Comparison of ENCODE assay signal across 14 cellular contexts in the genomic region with DNA sequence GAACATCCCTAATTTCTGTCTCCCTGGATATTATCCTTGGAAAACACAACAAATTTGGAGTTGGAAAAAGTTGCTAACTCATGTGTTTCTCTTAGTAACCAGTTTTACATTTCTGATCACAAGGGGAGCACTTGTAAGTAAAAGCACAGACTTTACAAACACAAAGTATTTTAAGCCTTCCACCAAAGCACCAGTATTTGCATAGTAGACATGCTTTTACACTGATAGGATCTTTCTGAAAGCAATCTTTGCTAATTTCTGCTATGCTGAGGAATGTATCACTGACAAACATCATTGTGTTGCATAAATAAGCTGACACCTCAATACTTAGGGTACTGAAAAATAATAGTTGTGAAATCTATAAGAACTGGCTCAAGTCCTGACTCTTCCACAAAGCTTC.
DNase-seq lines count a peak whose midpoint lies in the region; ATAC-seq and TF ChIP-seq lines count a peak whose summit lies in the region.
"Had no signal": no experiment of that assay in that cellular context is flagged by ENCODE, and none has a peak within 500 bp of the region (broad histone marks: within the 10 kb centered on the region; RNA-seq: fewer than 3 reads in every experiment).

No MANE protein-coding gene starts in this region.

- H2BK15ac ChIP-seq in IMR-90 (ENCODE audit: low read depth, low read length), result no peak overlapping the region

- H3K36me3 Mint-ChIP-seq in nephron (ENCODE audit: low read depth), result peaks cover 17% of the 10 kb centered on the region
- no peaks in the 10 kb centered on the region for H3K36me3 Mint-ChIP-seq in T-helper 2 cell treated with Interferon-gamma antibody and Interleukin-4, amounts not matched to agents 5 μg/mL and 100 μg/mL, for 36 hours (ENCODE audit: low read depth)
- H3K36me3 Mint-ChIP-seq: CD4-positive, CD25-positive, alpha-beta regulatory T cell had no signal

- dilution Hi-C loops in IMR-90 (cut with HindIII; ENCODE audit: low sequenced_read_pairs, unreplicated experiment), result no loop called here

- intact Hi-C loops in IMR-90 (cut with micrococcal nuclease) (loop anchor here (5.0 kb wide), 1 partner anchor 118 kb away; no protein-coding TSS in a partner anchor), heart right ventricle (cut with DNase I) (no loop called here)

- H3K14ac ChIP-seq in IMR-90 (replicated peaks; ENCODE audit: low read depth, low read length), result no peak overlapping the region

- POLR2A ChIA-PET in IMR-90 (lab: Charles Lee; ENCODE audit: unreplicated experiment), result no interaction called here

- H4K5ac ChIP-seq in IMR-90 (ENCODE audit: low read depth, low read length), result no peak overlapping the region; the same call in 1 of the 2 replicates

- H2BK120ac ChIP-seq in IMR-90 (ENCODE audit: low read depth, low read length), result peak overlapping the region; percentile 20; the same call in 1 of the 2 replicates

- H4K20me1 ChIP-seq in IMR-90 (ENCODE audit: insufficient read depth, low read length), result no peaks in the 10 kb centered on the region

- H3K4me2 ChIP-seq in IMR-90 (ENCODE audit: low read depth, low read length), result peak overlapping the region; percentile 5; the same call in 1 of the 2 replicates

- H3K36me3 ChIP-seq in IMR-90 (ENCODE audit: control insufficient read depth, insufficient read depth, low read length) (no peaks in the 10 kb centered on the region), heart right ventricle (peaks cover 0 to 7% (median 0%) of the 10 kb centered on the region in 9 donors)

- H3K4me1 Mint-ChIP-seq in nephron, result peaks cover 4% of the 10 kb centered on the region
- H3K4me1 Mint-ChIP-seq in T-helper 2 cell treated with Interferon-gamma antibody and Interleukin-4, amounts not matched to agents 5 μg/mL and 100 μg/mL, for 36 hours (ENCODE audit: low read depth), result no peaks in the 10 kb centered on the region
- H3K4me1 Mint-ChIP-seq: CD4-positive, CD25-positive, alpha-beta regulatory T cell had no signal

- CTCF ChIA-PET in IMR-90 (lab: Yijun Ruan, JAX), result no interaction called here

- in situ Hi-C loops in IMR-90 (cut with MboI; ENCODE audit: low sequenced_read_pairs), result no loop called here

- H2BK20ac ChIP-seq in IMR-90 (ENCODE audit: low read depth, low read length), result no peak overlapping the region

- H3K18ac ChIP-seq in IMR-90 (ENCODE audit: low read depth, low read length), result peak overlapping the region; percentile 42; the same call in 1 of the 2 replicates

- H3K23ac ChIP-seq in IMR-90 (ENCODE audit: low read depth, low read length), result no peak overlapping the region

- H3K4me3 ChIP-seq in AG10803 (ENCODE audit: low read length) (no peak overlapping the region), IMR-90 (ENCODE audit: insufficient read depth, low read depth, low read length) (no peak overlapping the region), heart right ventricle (no peak overlapping the region)
- H3K4me3 ChIP-seq: MG63 had no signal

- peaks cover 3% of the 10 kb centered on the region for H3K9me3 Mint-ChIP-seq in nephron
- H3K9me3 Mint-ChIP-seq in T-helper 2 cell treated with Interferon-gamma antibody and Interleukin-4, amounts not matched to agents 5 μg/mL and 100 μg/mL, for 36 hours, result no peaks in the 10 kb centered on the region

- 0 out of 2 replicates have a peak, but pooled peaks cover 2% of the 10 kb centered on the region for H3K9me1 ChIP-seq in IMR-90 (ENCODE audit: insufficient read depth, low read length)

- H2AK5ac ChIP-seq in IMR-90 (ENCODE audit: low read depth, low read length), result no peak overlapping the region

- no peak overlapping the region for H3K56ac ChIP-seq in IMR-90 (ENCODE audit: extremely low read depth, insufficient read depth, low read length)

- no peak overlapping the region; the same call in 1 of the 2 replicates for H3K4ac ChIP-seq in IMR-90 (ENCODE audit: low read depth, low read length)

- no peak for TF ChIP-seq RAD21 in IMR-90 (IDR thresholded peaks at IDR 0.05; ENCODE audit: low read length)

- no peaks in the 10 kb centered on the region for H3K9me3 ChIP-seq in IMR-90 (ENCODE audit: control insufficient read depth, insufficient read depth, low read length)
- H3K9me3 ChIP-seq in heart right ventricle, result no peaks in the 10 kb centered on the region
- H3K9me3 ChIP-seq: Caco-2, MG63 had no signal

- H2AK9ac ChIP-seq in IMR-90 (replicated peaks; ENCODE audit: low read depth, low read length, poor library complexity), result no peak overlapping the region

- peak; percentile 79 for DNase-seq in AG10803 (ENCODE audit: low read depth)
- peak; percentile 12 for DNase-seq in IMR-90
- peak; percentile 68 for DNase-seq in fibroblast of gingiva (ENCODE audit: low read depth)
- no peak for DNase-seq in T-helper 2 cell treated with Interferon-gamma antibody and Interleukin-4, amounts not matched to agents 5 μg/mL and 100 μg/mL, for 36 hours (ENCODE audit: low spot score)
- DNase-seq in heart right ventricle, result no peak
- DNase-seq: Caco-2; CD4-positive, CD25-positive, alpha-beta regulatory T cell; DMS153; MG63; NCI-H1092 treated with DMSO at 0.1 percent for 48 hours; NCI-H1694; NCI-H524 had no signal

- H3K79me1 ChIP-seq in IMR-90 (ENCODE audit: low read depth in 1 of 2, low read length in 2 of 2), result peaks cover 4 to 8% of the 10 kb centered on the region in 2 experiments; a peak in 3 of 4 replicates

- no peak overlapping the region for H3K4me3 Mint-ChIP-seq in nephron
- H3K4me3 Mint-ChIP-seq in T-helper 2 cell treated with Interferon-gamma antibody and Interleukin-4, amounts not matched to agents 5 μg/mL and 100 μg/mL, for 36 hours, result no peak overlapping the region
- H3K4me3 Mint-ChIP-seq: CD4-positive, CD25-positive, alpha-beta regulatory T cell had no signal

- H3K27me3 Mint-ChIP-seq in nephron (ENCODE audit: low read depth), result no peaks in the 10 kb centered on the region
- H3K27me3 Mint-ChIP-seq in T-helper 2 cell treated with Interferon-gamma antibody and Interleukin-4, amounts not matched to agents 5 μg/mL and 100 μg/mL, for 36 hours (ENCODE audit: low read depth), result no peaks in the 10 kb centered on the region
- H3K27me3 Mint-ChIP-seq: CD4-positive, CD25-positive, alpha-beta regulatory T cell had no signal

- TF ChIP-seq CTCF in AG10803 (conservative IDR thresholded peaks at IDR 0.05; ENCODE audit: low read length), result 0 out of 2 replicates have a peak, but pooled peaks have one; percentile 8
- TF ChIP-seq CTCF in IMR-90 (conservative IDR thresholded peaks at IDR 0.05; ENCODE audit: low read depth, low read length), result no peak
- no peak for TF ChIP-seq CTCF in nephron (IDR thresholded peaks at IDR 0.05; ENCODE audit: unreplicated experiment in 3 of 3)
- no peak for TF ChIP-seq CTCF in heart right ventricle (IDR thresholded peaks at IDR 0.05)

- BruUV-seq in IMR-90 (replicated peaks; lab: Mats Ljungman, UMichigan), result no TSS peak

- no peak overlapping the region for H4K91ac ChIP-seq in IMR-90 (ENCODE audit: insufficient read depth, low read depth, low read length)

- no peak overlapping the region for H3K9ac ChIP-seq in IMR-90 (ENCODE audit: low read depth, low read length)

- no peak overlapping the region for H4K8ac ChIP-seq in IMR-90 (ENCODE audit: low read depth in 2 of 2, low read length in 2 of 2)

- ATAC-seq in IMR-90 (ENCODE audit: low read depth), result peak; percentile 76
- ATAC-seq in heart right ventricle, result no peak
- no peak for ATAC-seq in GM19455 (IDR thresholded peaks at IDR 0.05; ENCODE audit: unreplicated experiment)

- H3K27ac Mint-ChIP-seq in nephron, result peak overlapping the region; percentile 13 to 52 (median 41)
- no peak overlapping the region for H3K27ac Mint-ChIP-seq in T-helper 2 cell treated with Interferon-gamma antibody and Interleukin-4, amounts not matched to agents 5 μg/mL and 100 μg/mL, for 36 hours
- H3K27ac Mint-ChIP-seq: CD4-positive, CD25-positive, alpha-beta regulatory T cell had no signal

- H3K27me3 ChIP-seq in IMR-90 (ENCODE audit: control insufficient read depth, insufficient read depth, low read length) (no peaks in the 10 kb centered on the region), heart right ventricle (no peaks in the 10 kb centered on the region)
- H3K27me3 ChIP-seq: MG63 had no signal

- peak overlapping the region; percentile 1 for H2BK5ac ChIP-seq in IMR-90 (ENCODE audit: low read depth, low read length, poor library complexity, severe bottlenecking)

- TF ChIP-seq POLR2A in IMR-90 (IDR thresholded peaks at IDR 0.05; ENCODE audit: low read depth, low read length), result no peak

- peaks cover 5% of the 10 kb centered on the region for H3K4me1 ChIP-seq in IMR-90 (ENCODE audit: control insufficient read depth, insufficient read depth, low read length)
- H3K4me1 ChIP-seq in heart right ventricle, result peaks cover 0 to 26% (median 3%) of the 10 kb centered on the region in 9 donors
- H3K4me1 ChIP-seq: Caco-2 had no signal

- no peak overlapping the region for H3K27ac ChIP-seq in IMR-90 (ENCODE audit: insufficient read depth, low read length)
- H3K27ac ChIP-seq in heart right ventricle, result no peak overlapping the region

- no peak overlapping the region for H2AFZ ChIP-seq in IMR-90 (replicated peaks; ENCODE audit: low read length, poor library complexity)

TF ChIP-seq in IMR-90, 13 proteins besides CTCF, POLR2A, EP300 and RAD21 (continues in another document):
- no peak for TF ChIP-seq FOS (IDR thresholded peaks at IDR 0.05; ENCODE audit: low read depth, low read length)
- TF ChIP-seq, protein P1, sequence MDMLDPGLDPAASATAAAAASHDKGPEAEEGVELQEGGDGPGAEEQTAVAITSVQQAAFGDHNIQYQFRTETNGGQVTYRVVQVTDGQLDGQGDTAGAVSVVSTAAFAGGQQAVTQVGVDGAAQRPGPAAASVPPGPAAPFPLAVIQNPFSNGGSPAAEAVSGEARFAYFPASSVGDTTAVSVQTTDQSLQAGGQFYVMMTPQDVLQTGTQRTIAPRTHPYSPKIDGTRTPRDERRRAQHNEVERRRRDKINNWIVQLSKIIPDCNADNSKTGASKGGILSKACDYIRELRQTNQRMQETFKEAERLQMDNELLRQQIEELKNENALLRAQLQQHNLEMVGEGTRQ (IDR thresholded peaks at IDR 0.05; ENCODE audit: low read depth, low read length), result no peak
- no peak for TF ChIP-seq NFE2L2 (IDR thresholded peaks at IDR 0.05; ENCODE audit: low read depth, low read length)
- TF ChIP-seq, protein P2, sequence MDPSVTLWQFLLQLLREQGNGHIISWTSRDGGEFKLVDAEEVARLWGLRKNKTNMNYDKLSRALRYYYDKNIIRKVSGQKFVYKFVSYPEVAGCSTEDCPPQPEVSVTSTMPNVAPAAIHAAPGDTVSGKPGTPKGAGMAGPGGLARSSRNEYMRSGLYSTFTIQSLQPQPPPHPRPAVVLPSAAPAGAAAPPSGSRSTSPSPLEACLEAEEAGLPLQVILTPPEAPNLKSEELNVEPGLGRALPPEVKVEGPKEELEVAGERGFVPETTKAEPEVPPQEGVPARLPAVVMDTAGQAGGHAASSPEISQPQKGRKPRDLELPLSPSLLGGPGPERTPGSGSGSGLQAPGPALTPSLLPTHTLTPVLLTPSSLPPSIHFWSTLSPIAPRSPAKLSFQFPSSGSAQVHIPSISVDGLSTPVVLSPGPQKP (IDR thresholded peaks at IDR 0.05; ENCODE audit: borderline replicate concordance, low read depth, low read length), result no peak
- TF ChIP-seq MAFK (IDR thresholded peaks at IDR 0.05; ENCODE audit: low read depth, low read length), result no peak
- TF ChIP-seq MXI1 (IDR thresholded peaks at IDR 0.05; ENCODE audit: borderline replicate concordance, low read depth, low read length), result no peak
- no peak for TF ChIP-seq MAZ (IDR thresholded peaks at IDR 0.05; ENCODE audit: borderline replicate concordance, low read depth, low read length)
- no peak for TF ChIP-seq RFX5 (IDR thresholded peaks at IDR 0.05; ENCODE audit: low read depth, low read length)

Comparison
In these comparisons a context has a peak if more than half of its experiments do, and no peak if none do; other contexts are left out.
1. DNase-seq: peak in AG10803 (single experiment), IMR-90 (single experiment) and fibroblast of gingiva (single experiment); none in T-helper 2 cell treated with Interferon-gamma antibody and Interleukin-4, amounts not matched to agents 5 μg/mL and 100 μg/mL, for 36 hours (single experiment) and heart right ventricle (0 of 2).